Comparison of ENCODE assay signal across 1 cellular context in the genomic region with DNA sequence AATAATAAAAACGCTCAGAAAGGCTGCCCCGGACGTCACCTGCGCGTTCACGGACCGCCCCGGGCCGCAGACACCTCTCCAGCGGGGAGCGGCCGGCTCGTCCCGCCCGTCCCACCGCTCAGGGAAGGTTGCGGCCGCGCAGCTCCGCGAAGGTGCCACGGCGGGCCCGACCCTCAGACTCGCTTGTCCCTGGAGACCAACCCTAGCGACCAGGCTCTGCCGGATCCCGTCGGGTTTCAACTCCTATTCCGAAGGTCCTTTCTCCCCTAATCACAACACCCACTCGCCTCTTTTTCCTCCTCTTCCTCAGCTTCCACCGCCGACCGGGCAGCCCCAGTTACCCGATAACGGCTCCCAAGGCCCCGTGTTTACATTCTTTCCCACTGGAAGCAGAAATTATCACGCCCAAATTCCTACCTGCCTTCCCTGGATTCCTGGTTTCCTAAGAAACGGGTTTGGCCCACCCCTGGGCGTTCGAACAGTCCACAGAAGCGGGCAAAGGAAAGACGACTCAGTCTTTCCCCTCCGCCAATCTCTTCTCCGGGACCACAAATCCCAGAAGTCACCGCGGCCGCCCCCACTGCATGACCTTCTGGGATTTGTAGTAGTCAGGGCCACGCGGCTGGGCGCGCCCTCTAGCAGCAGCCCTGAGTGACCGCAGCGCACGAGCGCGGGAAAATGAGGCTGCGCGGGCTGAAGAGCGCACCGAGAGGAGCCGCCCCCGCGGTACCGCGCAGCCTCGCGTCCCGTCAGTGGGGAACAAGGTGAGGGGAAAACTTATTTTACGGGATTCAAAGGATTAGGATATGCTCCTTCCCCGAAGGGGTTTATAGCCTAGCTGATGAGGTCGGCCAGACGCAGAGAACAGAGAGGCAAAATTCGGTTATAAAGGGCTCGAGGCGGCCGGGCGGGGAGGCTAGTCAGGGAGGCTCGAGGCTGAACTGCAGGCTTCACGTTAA.
TF ChIP-seq lines count a peak whose summit lies in the region.

A gene with protein sequence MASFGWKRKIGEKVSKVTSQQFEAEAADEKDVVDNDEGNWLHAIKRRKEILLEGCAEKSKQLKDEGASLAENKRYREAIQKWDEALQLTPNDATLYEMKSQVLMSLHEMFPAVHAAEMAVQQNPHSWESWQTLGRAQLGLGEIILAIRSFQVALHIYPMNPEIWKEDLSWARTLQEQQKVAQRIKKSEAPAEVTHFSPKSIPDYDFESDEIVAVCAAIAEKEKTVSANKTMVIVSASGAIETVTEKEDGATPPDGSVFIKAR (minus strand): TSS at position 555 of the 959 bp plus-strand sequence. CDS start 8,943 bp downstream, outside the sequence.

TF ChIP-seq in HepG2, 621 proteins besides CTCF, POLR2A, EP300 and RAD21 (continued from another document and continues in another):
- TF ChIP-seq, protein P1, sequence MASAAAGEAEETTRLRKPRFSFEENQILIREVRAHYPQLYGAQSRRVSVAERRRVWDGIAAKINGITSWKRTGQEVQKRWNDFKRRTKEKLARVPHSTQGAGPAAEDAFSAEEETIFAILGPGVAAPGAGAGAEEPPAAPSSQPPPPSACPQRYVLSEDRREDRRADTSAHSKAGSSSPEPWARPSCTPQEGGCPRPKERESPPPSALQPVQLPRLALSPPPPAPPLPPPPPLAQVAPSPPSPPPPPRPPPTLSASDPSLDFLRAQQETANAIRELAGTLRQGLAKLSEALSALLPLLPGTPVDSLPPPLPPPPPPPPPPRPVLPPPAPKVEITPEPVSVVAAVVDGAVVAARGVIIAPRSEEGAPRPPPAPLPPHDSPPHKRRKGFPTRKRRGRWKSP (CRISPR knock-in tag; IDR thresholded peaks at IDR 0.05), result peak; percentile 76
- no peak for TF ChIP-seq HNF4G (IDR thresholded peaks at IDR 0.05; ENCODE audit: borderline replicate concordance, low read depth, low read length)
- 0 out of 2 replicates have a peak, but pooled peaks have one; percentile 14 for TF ChIP-seq HNF4G (CRISPR knock-in tag; IDR thresholded peaks at IDR 0.05; ENCODE audit: borderline replicate concordance, low read depth)
- 0 out of 2 replicates have a peak, but pooled peaks have one; percentile 27 for TF ChIP-seq STAT5B (CRISPR knock-in tag; IDR thresholded peaks at IDR 0.05)
- TF ChIP-seq TEAD3 (CRISPR knock-in tag; optimal IDR thresholded peaks at IDR 0.05; ENCODE audit: borderline replicate concordance), result peak; percentile 21
- TF ChIP-seq, protein P2, sequence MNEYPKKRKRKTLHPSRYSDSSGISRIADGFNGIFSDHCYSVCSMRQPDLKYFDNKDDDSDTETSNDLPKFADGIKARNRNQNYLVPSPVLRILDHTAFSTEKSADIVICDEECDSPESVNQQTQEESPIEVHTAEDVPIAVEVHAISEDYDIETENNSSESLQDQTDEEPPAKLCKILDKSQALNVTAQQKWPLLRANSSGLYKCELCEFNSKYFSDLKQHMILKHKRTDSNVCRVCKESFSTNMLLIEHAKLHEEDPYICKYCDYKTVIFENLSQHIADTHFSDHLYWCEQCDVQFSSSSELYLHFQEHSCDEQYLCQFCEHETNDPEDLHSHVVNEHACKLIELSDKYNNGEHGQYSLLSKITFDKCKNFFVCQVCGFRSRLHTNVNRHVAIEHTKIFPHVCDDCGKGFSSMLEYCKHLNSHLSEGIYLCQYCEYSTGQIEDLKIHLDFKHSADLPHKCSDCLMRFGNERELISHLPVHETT (CRISPR knock-in tag; conservative IDR thresholded peaks at IDR 0.05), result 0 out of 2 replicates have a peak, but pooled peaks have one; percentile 36
- no peak for TF ChIP-seq ARNTL (CRISPR knock-in tag; IDR thresholded peaks at IDR 0.05)
- TF ChIP-seq, protein P3, sequence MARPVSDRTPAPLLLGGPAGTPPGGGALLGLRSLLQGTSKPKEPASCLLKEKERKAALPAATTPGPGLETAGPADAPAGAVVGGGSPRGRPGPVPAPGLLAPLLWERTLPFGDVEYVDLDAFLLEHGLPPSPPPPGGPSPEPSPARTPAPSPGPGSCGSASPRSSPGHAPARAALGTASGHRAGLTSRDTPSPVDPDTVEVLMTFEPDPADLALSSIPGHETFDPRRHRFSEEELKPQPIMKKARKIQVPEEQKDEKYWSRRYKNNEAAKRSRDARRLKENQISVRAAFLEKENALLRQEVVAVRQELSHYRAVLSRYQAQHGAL (CRISPR knock-in tag; IDR thresholded peaks at IDR 0.05; ENCODE audit: not compliant biosample characterization), result no peak
- no peak for TF ChIP-seq ZNF180 (CRISPR knock-in tag; IDR thresholded peaks at IDR 0.05; ENCODE audit: borderline replicate concordance, low read depth)
- TF ChIP-seq, protein P4, sequence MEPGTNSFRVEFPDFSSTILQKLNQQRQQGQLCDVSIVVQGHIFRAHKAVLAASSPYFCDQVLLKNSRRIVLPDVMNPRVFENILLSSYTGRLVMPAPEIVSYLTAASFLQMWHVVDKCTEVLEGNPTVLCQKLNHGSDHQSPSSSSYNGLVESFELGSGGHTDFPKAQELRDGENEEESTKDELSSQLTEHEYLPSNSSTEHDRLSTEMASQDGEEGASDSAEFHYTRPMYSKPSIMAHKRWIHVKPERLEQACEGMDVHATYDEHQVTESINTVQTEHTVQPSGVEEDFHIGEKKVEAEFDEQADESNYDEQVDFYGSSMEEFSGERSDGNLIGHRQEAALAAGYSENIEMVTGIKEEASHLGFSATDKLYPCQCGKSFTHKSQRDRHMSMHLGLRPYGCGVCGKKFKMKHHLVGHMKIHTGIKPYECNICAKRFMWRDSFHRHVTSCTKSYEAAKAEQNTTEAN (CRISPR knock-in tag; conservative IDR thresholded peaks at IDR 0.05), result no peak
- no peak for TF ChIP-seq ZNF570 (CRISPR knock-in tag; IDR thresholded peaks at IDR 0.05; ENCODE audit: borderline replicate concordance)
- no peak for TF ChIP-seq PAF1 (CRISPR knock-in tag; IDR thresholded peaks at IDR 0.05)
- no peak for TF ChIP-seq SNRNP70 (IDR thresholded peaks at IDR 0.05; ENCODE audit: low read depth, low read length)
- no peak for TF ChIP-seq NKX3-1 (CRISPR knock-in tag; IDR thresholded peaks at IDR 0.05)
- peak; percentile 56; the same call in 1 of the 2 replicates for TF ChIP-seq ZNF616 (CRISPR knock-in tag; IDR thresholded peaks at IDR 0.05; ENCODE audit: low read depth)
- TF ChIP-seq, protein P5, sequence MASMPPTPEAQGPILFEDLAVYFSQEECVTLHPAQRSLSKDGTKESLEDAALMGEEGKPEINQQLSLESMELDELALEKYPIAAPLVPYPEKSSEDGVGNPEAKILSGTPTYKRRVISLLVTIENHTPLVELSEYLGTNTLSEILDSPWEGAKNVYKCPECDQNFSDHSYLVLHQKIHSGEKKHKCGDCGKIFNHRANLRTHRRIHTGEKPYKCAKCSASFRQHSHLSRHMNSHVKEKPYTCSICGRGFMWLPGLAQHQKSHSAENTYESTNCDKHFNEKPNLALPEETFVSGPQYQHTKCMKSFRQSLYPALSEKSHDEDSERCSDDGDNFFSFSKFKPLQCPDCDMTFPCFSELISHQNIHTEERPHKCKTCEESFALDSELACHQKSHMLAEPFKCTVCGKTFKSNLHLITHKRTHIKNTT (CRISPR knock-in tag; IDR thresholded peaks at IDR 0.05), result no peak
- TF ChIP-seq, protein P6, sequence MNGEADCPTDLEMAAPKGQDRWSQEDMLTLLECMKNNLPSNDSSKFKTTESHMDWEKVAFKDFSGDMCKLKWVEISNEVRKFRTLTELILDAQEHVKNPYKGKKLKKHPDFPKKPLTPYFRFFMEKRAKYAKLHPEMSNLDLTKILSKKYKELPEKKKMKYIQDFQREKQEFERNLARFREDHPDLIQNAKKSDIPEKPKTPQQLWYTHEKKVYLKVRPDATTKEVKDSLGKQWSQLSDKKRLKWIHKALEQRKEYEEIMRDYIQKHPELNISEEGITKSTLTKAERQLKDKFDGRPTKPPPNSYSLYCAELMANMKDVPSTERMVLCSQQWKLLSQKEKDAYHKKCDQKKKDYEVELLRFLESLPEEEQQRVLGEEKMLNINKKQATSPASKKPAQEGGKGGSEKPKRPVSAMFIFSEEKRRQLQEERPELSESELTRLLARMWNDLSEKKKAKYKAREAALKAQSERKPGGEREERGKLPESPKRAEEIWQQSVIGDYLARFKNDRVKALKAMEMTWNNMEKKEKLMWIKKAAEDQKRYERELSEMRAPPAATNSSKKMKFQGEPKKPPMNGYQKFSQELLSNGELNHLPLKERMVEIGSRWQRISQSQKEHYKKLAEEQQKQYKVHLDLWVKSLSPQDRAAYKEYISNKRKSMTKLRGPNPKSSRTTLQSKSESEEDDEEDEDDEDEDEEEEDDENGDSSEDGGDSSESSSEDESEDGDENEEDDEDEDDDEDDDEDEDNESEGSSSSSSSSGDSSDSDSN (CRISPR knock-in tag; IDR thresholded peaks at IDR 0.05), result peak; percentile 59
- TF ChIP-seq, protein P7, sequence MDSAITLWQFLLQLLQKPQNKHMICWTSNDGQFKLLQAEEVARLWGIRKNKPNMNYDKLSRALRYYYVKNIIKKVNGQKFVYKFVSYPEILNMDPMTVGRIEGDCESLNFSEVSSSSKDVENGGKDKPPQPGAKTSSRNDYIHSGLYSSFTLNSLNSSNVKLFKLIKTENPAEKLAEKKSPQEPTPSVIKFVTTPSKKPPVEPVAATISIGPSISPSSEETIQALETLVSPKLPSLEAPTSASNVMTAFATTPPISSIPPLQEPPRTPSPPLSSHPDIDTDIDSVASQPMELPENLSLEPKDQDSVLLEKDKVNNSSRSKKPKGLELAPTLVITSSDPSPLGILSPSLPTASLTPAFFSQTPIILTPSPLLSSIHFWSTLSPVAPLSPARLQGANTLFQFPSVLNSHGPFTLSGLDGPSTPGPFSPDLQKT (CRISPR knock-in tag; IDR thresholded peaks at IDR 0.05; ENCODE audit: borderline replicate concordance), result no peak
- TF ChIP-seq, protein P8, sequence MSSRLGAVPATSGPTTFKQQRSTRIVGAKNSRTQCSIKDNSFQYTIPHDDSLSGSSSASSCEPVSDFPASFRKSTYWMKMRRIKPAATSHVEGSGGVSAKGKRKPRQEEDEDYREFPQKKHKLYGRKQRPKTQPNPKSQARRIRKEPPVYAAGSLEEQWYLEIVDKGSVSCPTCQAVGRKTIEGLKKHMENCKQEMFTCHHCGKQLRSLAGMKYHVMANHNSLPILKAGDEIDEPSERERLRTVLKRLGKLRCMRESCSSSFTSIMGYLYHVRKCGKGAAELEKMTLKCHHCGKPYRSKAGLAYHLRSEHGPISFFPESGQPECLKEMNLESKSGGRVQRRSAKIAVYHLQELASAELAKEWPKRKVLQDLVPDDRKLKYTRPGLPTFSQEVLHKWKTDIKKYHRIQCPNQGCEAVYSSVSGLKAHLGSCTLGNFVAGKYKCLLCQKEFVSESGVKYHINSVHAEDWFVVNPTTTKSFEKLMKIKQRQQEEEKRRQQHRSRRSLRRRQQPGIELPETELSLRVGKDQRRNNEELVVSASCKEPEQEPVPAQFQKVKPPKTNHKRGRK (CRISPR knock-in tag; IDR thresholded peaks at IDR 0.05), result 0 out of 2 replicates have a peak, but pooled peaks have one; percentile 55
- TF ChIP-seq, protein P9, sequence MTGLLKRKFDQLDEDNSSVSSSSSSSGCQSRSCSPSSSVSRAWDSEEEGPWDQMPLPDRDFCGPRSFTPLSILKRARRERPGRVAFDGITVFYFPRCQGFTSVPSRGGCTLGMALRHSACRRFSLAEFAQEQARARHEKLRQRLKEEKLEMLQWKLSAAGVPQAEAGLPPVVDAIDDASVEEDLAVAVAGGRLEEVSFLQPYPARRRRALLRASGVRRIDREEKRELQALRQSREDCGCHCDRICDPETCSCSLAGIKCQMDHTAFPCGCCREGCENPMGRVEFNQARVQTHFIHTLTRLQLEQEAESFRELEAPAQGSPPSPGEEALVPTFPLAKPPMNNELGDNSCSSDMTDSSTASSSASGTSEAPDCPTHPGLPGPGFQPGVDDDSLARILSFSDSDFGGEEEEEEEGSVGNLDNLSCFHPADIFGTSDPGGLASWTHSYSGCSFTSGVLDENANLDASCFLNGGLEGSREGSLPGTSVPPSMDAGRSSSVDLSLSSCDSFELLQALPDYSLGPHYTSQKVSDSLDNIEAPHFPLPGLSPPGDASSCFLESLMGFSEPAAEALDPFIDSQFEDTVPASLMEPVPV (CRISPR knock-in tag; IDR thresholded peaks at IDR 0.05), result no peak; the same call in 1 of the 2 replicates
- TF ChIP-seq NR1H2 (CRISPR knock-in tag; IDR thresholded peaks at IDR 0.05; ENCODE audit: borderline replicate concordance, low read depth), result no peak
- TF ChIP-seq ZNF547 (CRISPR knock-in tag; IDR thresholded peaks at IDR 0.05), result peak; percentile 72; the same call in 1 of the 2 replicates
- no peak for TF ChIP-seq SATB2 (CRISPR knock-in tag; IDR thresholded peaks at IDR 0.05)
- 0 out of 2 replicates have a peak, but pooled peaks have one; percentile 78 for TF ChIP-seq NFATC3 (CRISPR knock-in tag; IDR thresholded peaks at IDR 0.05)
- TF ChIP-seq THYN1 (CRISPR knock-in tag; IDR thresholded peaks at IDR 0.05; ENCODE audit: borderline replicate concordance, low read depth), result no peak
- TF ChIP-seq TOE1 (CRISPR knock-in tag; IDR thresholded peaks at IDR 0.05), result no peak
- peak; percentile 85; the same call in 1 of the 2 replicates for TF ChIP-seq ZNF124 (CRISPR knock-in tag; IDR thresholded peaks at IDR 0.05)
- no peak for TF ChIP-seq ZNF530 (CRISPR knock-in tag; IDR thresholded peaks at IDR 0.05; ENCODE audit: low read depth)
- TF ChIP-seq ZNF33A (CRISPR knock-in tag; IDR thresholded peaks at IDR 0.05; ENCODE audit: borderline replicate concordance), result no peak
